In the genomic region with DNA sequence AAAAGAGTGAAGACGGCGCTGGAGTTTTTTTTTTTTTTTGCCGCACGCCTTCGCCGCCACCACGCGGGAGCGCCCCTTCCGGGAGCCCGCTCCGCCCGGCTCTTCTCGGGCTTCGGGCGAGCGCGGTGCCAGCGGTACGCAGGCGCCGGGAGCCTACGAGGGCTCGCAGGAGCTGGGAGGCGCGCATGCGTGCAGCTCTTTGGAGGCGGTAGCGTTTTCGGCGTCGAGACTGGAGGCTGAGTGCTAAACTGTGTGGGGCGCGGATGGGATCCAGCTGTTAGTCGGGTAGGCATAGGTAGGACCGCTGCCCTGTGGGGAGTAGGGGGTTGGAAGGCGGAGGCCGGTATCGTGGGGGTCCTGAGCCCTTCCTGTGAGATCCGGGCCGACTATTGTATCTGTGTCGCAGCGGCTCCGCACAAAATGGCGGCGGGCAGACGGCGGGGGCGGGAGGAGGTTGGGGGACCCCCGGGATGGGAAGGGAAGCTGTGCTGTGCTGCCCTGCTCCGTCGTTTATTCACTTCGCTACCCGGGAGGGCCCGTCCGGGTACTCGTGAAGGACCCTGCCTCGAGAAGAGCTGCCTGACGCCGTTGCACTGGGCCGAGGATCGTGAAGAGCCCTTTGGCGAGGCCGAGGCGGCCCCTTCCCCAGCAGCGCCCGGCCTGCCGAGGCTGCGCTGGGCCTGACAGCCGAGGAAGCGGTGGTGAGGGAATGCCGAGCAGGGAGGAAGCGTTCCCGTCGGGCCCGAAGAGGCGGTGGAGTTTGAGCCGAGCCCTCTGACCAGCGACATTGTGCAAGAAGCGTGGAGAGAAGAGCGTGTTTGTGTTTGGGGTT, we compare ENCODE assay signal across 8 cellular contexts. TPM values are rescaled to one million over a fixed set of nuclear protein-coding genes. Genes with fewer than 3 reads are reported as not detected.
A peak's percentile ranks its signal among the peaks of the same experiment; 100 is the strongest.
DNase-seq lines count a peak whose midpoint lies in the region; ATAC-seq, FAIRE-seq and TF ChIP-seq lines count a peak whose summit lies in the region.

A gene with protein sequence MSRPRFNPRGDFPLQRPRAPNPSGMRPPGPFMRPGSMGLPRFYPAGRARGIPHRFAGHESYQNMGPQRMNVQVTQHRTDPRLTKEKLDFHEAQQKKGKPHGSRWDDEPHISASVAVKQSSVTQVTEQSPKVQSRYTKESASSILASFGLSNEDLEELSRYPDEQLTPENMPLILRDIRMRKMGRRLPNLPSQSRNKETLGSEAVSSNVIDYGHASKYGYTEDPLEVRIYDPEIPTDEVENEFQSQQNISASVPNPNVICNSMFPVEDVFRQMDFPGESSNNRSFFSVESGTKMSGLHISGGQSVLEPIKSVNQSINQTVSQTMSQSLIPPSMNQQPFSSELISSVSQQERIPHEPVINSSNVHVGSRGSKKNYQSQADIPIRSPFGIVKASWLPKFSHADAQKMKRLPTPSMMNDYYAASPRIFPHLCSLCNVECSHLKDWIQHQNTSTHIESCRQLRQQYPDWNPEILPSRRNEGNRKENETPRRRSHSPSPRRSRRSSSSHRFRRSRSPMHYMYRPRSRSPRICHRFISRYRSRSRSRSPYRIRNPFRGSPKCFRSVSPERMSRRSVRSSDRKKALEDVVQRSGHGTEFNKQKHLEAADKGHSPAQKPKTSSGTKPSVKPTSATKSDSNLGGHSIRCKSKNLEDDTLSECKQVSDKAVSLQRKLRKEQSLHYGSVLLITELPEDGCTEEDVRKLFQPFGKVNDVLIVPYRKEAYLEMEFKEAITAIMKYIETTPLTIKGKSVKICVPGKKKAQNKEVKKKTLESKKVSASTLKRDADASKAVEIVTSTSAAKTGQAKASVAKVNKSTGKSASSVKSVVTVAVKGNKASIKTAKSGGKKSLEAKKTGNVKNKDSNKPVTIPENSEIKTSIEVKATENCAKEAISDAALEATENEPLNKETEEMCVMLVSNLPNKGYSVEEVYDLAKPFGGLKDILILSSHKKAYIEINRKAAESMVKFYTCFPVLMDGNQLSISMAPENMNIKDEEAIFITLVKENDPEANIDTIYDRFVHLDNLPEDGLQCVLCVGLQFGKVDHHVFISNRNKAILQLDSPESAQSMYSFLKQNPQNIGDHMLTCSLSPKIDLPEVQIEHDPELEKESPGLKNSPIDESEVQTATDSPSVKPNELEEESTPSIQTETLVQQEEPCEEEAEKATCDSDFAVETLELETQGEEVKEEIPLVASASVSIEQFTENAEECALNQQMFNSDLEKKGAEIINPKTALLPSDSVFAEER (N-terminal part only) (plus strand): TSS at position 202 of the 832 bp plus-strand sequence. CDS start 17,173 bp downstream, outside the sequence.

- peaks cover 9% of the 10 kb centered on the region for H3K36me3 Mint-ChIP-seq in T-cell
- H3K36me3 Mint-ChIP-seq in progenitor cell of endocrine pancreas (ENCODE audit: insufficient read depth) = peaks cover 8% of the 10 kb centered on the region

- peaks cover 12 to 47% of the 10 kb centered on the region in 2 donors for H3K4me1 ChIP-seq in adrenal gland (replicated peaks in 1 of 2)

- ATAC-seq in HG02798 (IDR thresholded peaks at IDR 0.05; ENCODE audit: poor library complexity, unreplicated experiment) (peak; percentile 98), T-cell (replicated peaks in 1 of 4) (peak; percentile 95 to 98 (median 98)), left cardiac atrium (peak; percentile 99)

- TF ChIP-seq CTCF in adrenal gland (IDR thresholded peaks at IDR 0.05) (peak; percentile 52 to 77 (median 66)), progenitor cell of endocrine pancreas (IDR thresholded peaks at IDR 0.05; ENCODE audit: unreplicated experiment) (peak; percentile 81)

- CTCF ChIA-PET in T-cell (lab: Charles Lee) = interaction anchor here (0.5 to 5.3 kb wide), 45 partner anchors 9 to 1962 kb away, joined by 3 to 66 read pairs (median 4); a partner anchor contains a TSS

- H3K4me3 Mint-ChIP-seq in T-cell (peak within 1 kb of the TSS; percentile 99 to 100 (median 100)), progenitor cell of endocrine pancreas (ENCODE audit: low read depth) (peak within 1 kb of the TSS; percentile 96)

- intact Hi-C loops in adrenal gland (cut with DNase I) (no loop called here), left cardiac atrium (cut with DNase I) (loop anchor here in 1 of 2 donors (1.0 kb wide), 1 partner anchor 107 kb away; no protein-coding TSS in a partner anchor)

- peak within 1 kb of the TSS; percentile 70 to 97 (median 92) for H3K4me3 ChIP-seq in adrenal gland

- peaks cover 0 to 1% of the 10 kb centered on the region in 2 donors for H3K27me3 Mint-ChIP-seq in T-cell
- H3K27me3 Mint-ChIP-seq in progenitor cell of endocrine pancreas = no peaks in the 10 kb centered on the region

- H3K4me1 Mint-ChIP-seq in T-cell = peaks cover 39 to 52% (median 50%) of the 10 kb centered on the region in 3 donors
- peaks cover 17% of the 10 kb centered on the region for H3K4me1 Mint-ChIP-seq in progenitor cell of endocrine pancreas (ENCODE audit: low read depth)

- DNase-seq in GM12891 (ENCODE audit: insufficient read length, low spot score) (peak; percentile 93), NCI-H1417 treated with DMSO at 0.1 percent for 48 hours (lab: John Stamatoyannopoulos, UW) (peak; percentile 72), T-cell (peak; percentile 79 to 95 (median 90)), adrenal gland (peak; percentile 91 to 95 (median 94)), left cardiac atrium (peak; percentile 96), progenitor cell of endocrine pancreas (ENCODE audit: low spot score, unreplicated experiment) (peak; percentile 81), ureter (ENCODE audit: low spot score) (peak; percentile 92)

- FAIRE-seq in GM12891 (lab: Jason Lieb, UNC) = peak; percentile 93

- no peaks in the 10 kb centered on the region for H3K36me3 ChIP-seq in adrenal gland (replicated peaks in 1 of 2)

- 0 to 1% (median 0%) methylated on average over 33 to 81 of the region's 81 CpGs for WGBS in adrenal gland, 4 donors

- H3K27ac Mint-ChIP-seq in T-cell = peak within 1 kb of the TSS; percentile 99 to 100
- H3K27ac Mint-ChIP-seq in progenitor cell of endocrine pancreas = peak within 1 kb of the TSS; percentile 100

- POLR2A ChIA-PET in T-cell (lab: Charles Lee) = interaction anchor here (0.6 to 2.0 kb wide), 9 partner anchors 18 to 1453 kb away, joined by 4 to 20 read pairs (median 7); a partner anchor contains a TSS

- H3K9me3 ChIP-seq in adrenal gland (replicated peaks in 1 of 3) = no peaks in the 10 kb centered on the region

- H3K27ac ChIP-seq in adrenal gland = peak within 1 kb of the TSS; percentile 83 to 99 (median 95)

- peak; percentile 89 for TF ChIP-seq POLR2A in GM12891 (IDR thresholded peaks at IDR 0.05; ENCODE audit: low read depth, low read length)
- peak; percentile 92 to 97 for TF ChIP-seq POLR2A in adrenal gland (IDR thresholded peaks at IDR 0.05)

- H3K27me3 ChIP-seq in adrenal gland = no peaks in the 10 kb centered on the region

- H3K9me3 Mint-ChIP-seq in T-cell (no peaks in the 10 kb centered on the region), progenitor cell of endocrine pancreas (ENCODE audit: low read depth) (no peaks in the 10 kb centered on the region)

TF ChIP-seq in GM12891, 5 proteins besides CTCF, POLR2A, EP300 and RAD21:
- TF ChIP-seq POLR2AphosphoS5 (IDR thresholded peaks at IDR 0.05; ENCODE audit: low read depth, low read length) = peak; percentile 91
- peak; percentile 47 for TF ChIP-seq TAF1 (IDR thresholded peaks at IDR 0.05; ENCODE audit: low read depth, low read length)
- no peak for TF ChIP-seq PAX5 (IDR thresholded peaks at IDR 0.05; ENCODE audit: insufficient read depth, low read length, severe bottlenecking)
- TF ChIP-seq SPI1 (IDR thresholded peaks at IDR 0.05; ENCODE audit: low read depth, low read length) = no peak
- TF ChIP-seq POU2F2 (IDR thresholded peaks at IDR 0.05; ENCODE audit: low read depth, low read length) = peak; percentile 73

RNA-seq across cellular contexts. Expression of the gene that starts here (rescaled TPM):
- 54.8 TPM for polyA plus RNA-seq in GM12891 (2012; ENCODE audit: low read depth, missing spikeins)
- total RNA-seq in T-cell = 100 to 1,000 TPM; 112 to 144 (median 131) TPM
- 100 to 1,000 TPM in 5 of 8 donors, 10 to 100 TPM in 3; 60.1 to 212 (median 106) TPM for total RNA-seq in adrenal gland
- 100 to 1,000 TPM in 2 of 3 donors, 10 to 100 TPM in 1; 80.8 to 525 (median 213) TPM for polyA plus RNA-seq in adrenal gland
- 10 to 100 TPM; 68.7 to 72.8 TPM for total RNA-seq in left cardiac atrium
- 213 and 216 TPM in 2 replicates for total RNA-seq in progenitor cell of endocrine pancreas
- 209 TPM for total RNA-seq in ureter

Comparison
In these comparisons a context has a peak if more than half of its experiments do, and no peak if none do; other contexts are left out.
1. Peak in every context shown above with its lines: DNase-seq, ATAC-seq, H3K4me3 ChIP-seq and H3K27ac ChIP-seq.